In genomic region chr10:116787893-116788665, GRCh38 we compare ENCODE assay signal across 8 cellular contexts. TPM values are rescaled to one million over a fixed set of nuclear protein-coding genes. Genes with fewer than 3 reads are reported as not detected.
A peak's percentile ranks its signal among the peaks of the same experiment; 100 is the strongest.
DNase-seq lines count a peak whose midpoint lies in the region; ATAC-seq, FAIRE-seq and TF ChIP-seq lines count a peak whose summit lies in the region.

No MANE protein-coding gene starts in this region.

- H3K4me3 Mint-ChIP-seq in CD4-positive, alpha-beta T cell = peak overlapping the region; percentile 60
- peak overlapping the region; percentile 47 for H3K4me3 Mint-ChIP-seq in activated T-helper 1 cell treated with anti-CD3 and anti-CD28 coated beads, Interleukin-12 subunit alpha, Interleukin-12 subunit beta, Interleukin-2, Interleukin-4 antibody, amounts not matched to agents 30 ng/mL and 10 ng/mL and 1 ng/mL, durations not matched to agents 14 hours and 24 hours and 36 hours
- peak overlapping the region; percentile 38 for H3K4me3 Mint-ChIP-seq in neural crest cell
- peak overlapping the region; percentile 62 for H3K4me3 Mint-ChIP-seq in stimulated activated naive CD8-positive, alpha-beta T cell treated with anti-CD3 and anti-CD28 coated beads, Interleukin-15, Interleukin-2, amounts not matched to agents 100 ng/mL and 50 ng/mL, for 24 hours

- TF ChIP-seq CTCF in CD4-positive, alpha-beta T cell (IDR thresholded peaks at IDR 0.05) = peak; percentile 99
- peak; percentile 99 for TF ChIP-seq CTCF in fibroblast of the aortic adventitia (IDR thresholded peaks at IDR 0.05; ENCODE audit: insufficient read depth, low read length)
- peak; percentile 99 for TF ChIP-seq CTCF in neural crest cell (conservative IDR thresholded peaks at IDR 0.05)

- DNase-seq in CD4-positive, alpha-beta T cell = peak; percentile 53 to 78 (median 66)
- peak; percentile 32 for DNase-seq in HPDE6-E6E7 (ENCODE audit: extremely low spot score)
- DNase-seq in RCC 7860 (ENCODE audit: low spot score) = peak; percentile 63
- peak; percentile 61 for DNase-seq in activated T-helper 1 cell treated with anti-CD3 and anti-CD28 coated beads, Interleukin-12 subunit alpha, Interleukin-12 subunit beta, Interleukin-2, Interleukin-4 antibody, amounts not matched to agents 30 ng/mL and 10 ng/mL and 1 ng/mL, durations not matched to agents 14 hours and 24 hours and 36 hours (ENCODE audit: low spot score)
- DNase-seq in fibroblast of the aortic adventitia (ENCODE audit: low read depth) = peak; percentile 66
- DNase-seq in neural crest cell (ENCODE audit: low read depth, low spot score) = peak; percentile 95

- POLR2A ChIA-PET in CD4-positive, alpha-beta T cell (lab: Charles Lee) = interaction anchor here (1.0 to 1.4 kb wide), 3 partner anchors 9 to 387 kb away, joined by 3 to 7 read pairs (median 3); no protein-coding TSS in a partner anchor

- H3K36me3 Mint-ChIP-seq in CD4-positive, alpha-beta T cell (ENCODE audit: low read depth) = no peaks in the 10 kb centered on the region
- H3K36me3 Mint-ChIP-seq in activated T-helper 1 cell treated with anti-CD3 and anti-CD28 coated beads, Interleukin-12 subunit alpha, Interleukin-12 subunit beta, Interleukin-2, Interleukin-4 antibody, amounts not matched to agents 30 ng/mL and 10 ng/mL and 1 ng/mL, durations not matched to agents 14 hours and 24 hours and 36 hours (ENCODE audit: low read depth) = no peaks in the 10 kb centered on the region
- no peaks in the 10 kb centered on the region for H3K36me3 Mint-ChIP-seq in neural crest cell (ENCODE audit: low read depth)
- H3K36me3 Mint-ChIP-seq in stimulated activated naive CD8-positive, alpha-beta T cell treated with anti-CD3 and anti-CD28 coated beads, Interleukin-15, Interleukin-2, amounts not matched to agents 100 ng/mL and 50 ng/mL, for 24 hours (ENCODE audit: low read depth) = no peaks in the 10 kb centered on the region

- peaks cover 52% of the 10 kb centered on the region for H3K27me3 Mint-ChIP-seq in CD4-positive, alpha-beta T cell
- H3K27me3 Mint-ChIP-seq in activated T-helper 1 cell treated with anti-CD3 and anti-CD28 coated beads, Interleukin-12 subunit alpha, Interleukin-12 subunit beta, Interleukin-2, Interleukin-4 antibody, amounts not matched to agents 30 ng/mL and 10 ng/mL and 1 ng/mL, durations not matched to agents 14 hours and 24 hours and 36 hours (ENCODE audit: insufficient read depth) = peaks cover 11% of the 10 kb centered on the region
- H3K27me3 Mint-ChIP-seq in neural crest cell (ENCODE audit: low read depth) = peaks cover 13% of the 10 kb centered on the region
- H3K27me3 Mint-ChIP-seq in stimulated activated naive CD8-positive, alpha-beta T cell treated with anti-CD3 and anti-CD28 coated beads, Interleukin-15, Interleukin-2, amounts not matched to agents 100 ng/mL and 50 ng/mL, for 24 hours = peaks cover 14% of the 10 kb centered on the region

- peaks cover 17% of the 10 kb centered on the region for H3K4me1 Mint-ChIP-seq in CD4-positive, alpha-beta T cell (ENCODE audit: low read depth)
- H3K4me1 Mint-ChIP-seq in activated T-helper 1 cell treated with anti-CD3 and anti-CD28 coated beads, Interleukin-12 subunit alpha, Interleukin-12 subunit beta, Interleukin-2, Interleukin-4 antibody, amounts not matched to agents 30 ng/mL and 10 ng/mL and 1 ng/mL, durations not matched to agents 14 hours and 24 hours and 36 hours (ENCODE audit: low read depth) = peaks cover 17% of the 10 kb centered on the region
- peaks cover 20% of the 10 kb centered on the region for H3K4me1 Mint-ChIP-seq in neural crest cell
- H3K4me1 Mint-ChIP-seq in stimulated activated naive CD8-positive, alpha-beta T cell treated with anti-CD3 and anti-CD28 coated beads, Interleukin-15, Interleukin-2, amounts not matched to agents 100 ng/mL and 50 ng/mL, for 24 hours (ENCODE audit: low read depth) = peaks cover 15% of the 10 kb centered on the region

- peaks cover 4% of the 10 kb centered on the region for H3K27me3 ChIP-seq in CD4-positive, alpha-beta T cell (ENCODE audit: control insufficient read depth, insufficient read depth, low read length)

- CTCF ChIA-PET in CD4-positive, alpha-beta T cell (lab: Charles Lee) = interaction anchor here (0.6 to 1.7 kb wide), 10 partner anchors 9 to 387 kb away, joined by 3 to 10 read pairs (median 4); no protein-coding TSS in a partner anchor

- H3K27ac ChIP-seq in CD4-positive, alpha-beta T cell (ENCODE audit: low read depth, low read length) = no peak overlapping the region

- intact Hi-C loops in CD4-positive, alpha-beta T cell (cut with DNase I, micrococcal nuclease) = loop anchor here (1.0 to 10.0 kb wide), 2 partner anchors 63 to 106 kb away; no protein-coding TSS in a partner anchor
- intact Hi-C loops in activated T-helper 1 cell treated with anti-CD3 and anti-CD28 coated beads, Interleukin-12 subunit alpha, Interleukin-12 subunit beta, Interleukin-2, Interleukin-4 antibody, amounts not matched to agents 30 ng/mL and 10 ng/mL and 1 ng/mL, durations not matched to agents 14 hours and 24 hours and 36 hours (cut with micrococcal nuclease) = loop anchor here (1.0 to 2.0 kb wide), 4 partner anchors 9 to 387 kb away; partner anchors contain the start of gene HSPA12A

- H3K4me3 ChIP-seq in fibroblast of the aortic adventitia (ENCODE audit: low read depth, low read length) = peak overlapping the region; percentile 50

- peak; percentile 87 for ATAC-seq in CD4-positive, alpha-beta T cell (ENCODE audit: poor library complexity)
- peak; percentile 80 for ATAC-seq in GM19452 (IDR thresholded peaks at IDR 0.05; ENCODE audit: unreplicated experiment)

- peak; percentile 49 for FAIRE-seq in RCC 7860 (lab: Jason Lieb, UNC)

- H3K27ac Mint-ChIP-seq in CD4-positive, alpha-beta T cell = peak overlapping the region; percentile 80
- peak overlapping the region; percentile 52 for H3K27ac Mint-ChIP-seq in activated T-helper 1 cell treated with anti-CD3 and anti-CD28 coated beads, Interleukin-12 subunit alpha, Interleukin-12 subunit beta, Interleukin-2, Interleukin-4 antibody, amounts not matched to agents 30 ng/mL and 10 ng/mL and 1 ng/mL, durations not matched to agents 14 hours and 24 hours and 36 hours
- no peak overlapping the region for H3K27ac Mint-ChIP-seq in neural crest cell (ENCODE audit: unreplicated experiment)
- H3K27ac Mint-ChIP-seq in stimulated activated naive CD8-positive, alpha-beta T cell treated with anti-CD3 and anti-CD28 coated beads, Interleukin-15, Interleukin-2, amounts not matched to agents 100 ng/mL and 50 ng/mL, for 24 hours = no peak overlapping the region

- H3K9me3 Mint-ChIP-seq in CD4-positive, alpha-beta T cell = no peaks in the 10 kb centered on the region
- peaks cover 5% of the 10 kb centered on the region for H3K9me3 Mint-ChIP-seq in activated T-helper 1 cell treated with anti-CD3 and anti-CD28 coated beads, Interleukin-12 subunit alpha, Interleukin-12 subunit beta, Interleukin-2, Interleukin-4 antibody, amounts not matched to agents 30 ng/mL and 10 ng/mL and 1 ng/mL, durations not matched to agents 14 hours and 24 hours and 36 hours
- H3K9me3 Mint-ChIP-seq in neural crest cell = no peaks in the 10 kb centered on the region
- no peaks in the 10 kb centered on the region for H3K9me3 Mint-ChIP-seq in stimulated activated naive CD8-positive, alpha-beta T cell treated with anti-CD3 and anti-CD28 coated beads, Interleukin-15, Interleukin-2, amounts not matched to agents 100 ng/mL and 50 ng/mL, for 24 hours

- H3K9me3 ChIP-seq in CD4-positive, alpha-beta T cell (ENCODE audit: control insufficient read depth, low read length) = no peaks in the 10 kb centered on the region

RNA-seq across cellular contexts. Expression of gene HSPA12A, which starts 45.7 kb away (rescaled TPM):
- total RNA-seq in CD4-positive, alpha-beta T cell = under 1 TPM in 1 of 2 experiments, not detected in 1; 0.49 TPM
- 0.05 TPM in 1 of 2 replicates, not detected in the other for total RNA-seq in activated T-helper 1 cell treated with anti-CD3 and anti-CD28 coated beads, Interleukin-12 subunit alpha, Interleukin-12 subunit beta, Interleukin-2, Interleukin-4 antibody, amounts not matched to agents 30 ng/mL and 10 ng/mL and 1 ng/mL, durations not matched to agents 14 hours and 24 hours and 36 hours
- total RNA-seq in fibroblast of the aortic adventitia (ENCODE audit: low replicate concordance) (10.3 and 18.8 TPM in 2 replicates), neural crest cell (7.4 and 7.6 TPM in 2 replicates)

Comparison
In these comparisons a context has a peak if more than half of its experiments do, and no peak if none do; other contexts are left out.
1. DNase-seq: peak in every context shown above with its lines; median percentile 95 in neural crest cell; 66 in fibroblast of the aortic adventitia; 66 in CD4-positive, alpha-beta T cell; 63 in RCC 7860; 61 in activated T-helper 1 cell treated with anti-CD3 and anti-CD28 coated beads, Interleukin-12 subunit alpha, Interleukin-12 subunit beta, Interleukin-2, Interleukin-4 antibody, amounts not matched to agents 30 ng/mL and 10 ng/mL and 1 ng/mL, durations not matched to agents 14 hours and 24 hours and 36 hours; 32 in HPDE6-E6E7.
2. H3K27ac Mint-ChIP-seq: peak in CD4-positive, alpha-beta T cell (single experiment) and activated T-helper 1 cell treated with anti-CD3 and anti-CD28 coated beads, Interleukin-12 subunit alpha, Interleukin-12 subunit beta, Interleukin-2, Interleukin-4 antibody, amounts not matched to agents 30 ng/mL and 10 ng/mL and 1 ng/mL, durations not matched to agents 14 hours and 24 hours and 36 hours (single experiment); none in neural crest cell (single experiment) and stimulated activated naive CD8-positive, alpha-beta T cell treated with anti-CD3 and anti-CD28 coated beads, Interleukin-15, Interleukin-2, amounts not matched to agents 100 ng/mL and 50 ng/mL, for 24 hours (single experiment).
3. Peak in every context shown above with its lines, with median percentiles within 50 percentile points of each other: H3K4me3 Mint-ChIP-seq and CTCF ChIP-seq.